Comparison of ENCODE assay signal across 8 cellular contexts in genomic region chr1:61453111-61453961, GRCh38.
A peak's percentile ranks its signal among the peaks of the same experiment; 100 is the strongest.
DNase-seq lines count a peak whose midpoint lies in the region; ATAC-seq and TF ChIP-seq lines count a peak whose summit lies in the region.

No MANE protein-coding gene starts in this region.

- H3K9ac ChIP-seq in Karpas-422 (ENCODE audit: low read length), result no peak overlapping the region
- H3K9ac ChIP-seq in neural cell (ENCODE audit: low read length), result no peak overlapping the region

- TF ChIP-seq EP300 in neural cell (conservative IDR thresholded peaks at IDR 0.05; ENCODE audit: poor library complexity, severe bottlenecking), result no peak

- peaks cover 0 to 1% of the 10 kb centered on the region in 2 donors for H3K36me3 Mint-ChIP-seq in activated T-cell treated with anti-CD3 and anti-CD28 coated beads, Interleukin-2, amount 50 U/mL, for 72 hours (ENCODE audit: insufficient read depth in 2 of 2)

- H3K4me1 ChIP-seq in Karpas-422 (ENCODE audit: low read length) (peaks cover 32% of the 10 kb centered on the region), Peyer's patch (peaks cover 0 to 37% (median 3%) of the 10 kb centered on the region in 4 donors)

- peak overlapping the region; percentile 13 for H3K27ac Mint-ChIP-seq in activated T-cell treated with anti-CD3 and anti-CD28 coated beads, Interleukin-2, amount 50 U/mL, for 72 hours

- H4K20me1 ChIP-seq in Karpas-422 (ENCODE audit: insufficient read depth, low read depth, low read length), result no peaks in the 10 kb centered on the region
- no peaks in the 10 kb centered on the region for H4K20me1 ChIP-seq in neural cell (ENCODE audit: insufficient read depth)

- TF ChIP-seq POLR2A in Peyer's patch (IDR thresholded peaks at IDR 0.05), result no peak

- H3K4me2 ChIP-seq in Karpas-422 (ENCODE audit: low read depth, low read length, poor library complexity, severe bottlenecking), result peak overlapping the region; percentile 37
- H3K4me2 ChIP-seq in neural cell (ENCODE audit: low read length), result no peak overlapping the region

- ATAC-seq in GM21576 (IDR thresholded peaks at IDR 0.05; ENCODE audit: unreplicated experiment), result peak; percentile 87
- ATAC-seq in activated T-cell treated with anti-CD3 and anti-CD28 coated beads, Interleukin-2, amount 50 U/mL, for 72 hours (replicated peaks in 1 of 2), result peak; percentile 90
- peak; percentile 88 for ATAC-seq in stimulated activated naive CD8-positive, alpha-beta T cell treated with anti-CD3 and anti-CD28 coated beads, Interleukin-15, Interleukin-2, amounts not matched to agents 100 U/mL and 50 U/mL, for 24 hours

- H3K9me3 ChIP-seq in Karpas-422 (ENCODE audit: low read length) (no peaks in the 10 kb centered on the region), Peyer's patch (no peaks in the 10 kb centered on the region), neural cell (ENCODE audit: low read length) (no peaks in the 10 kb centered on the region)

- H3K79me2 ChIP-seq in Karpas-422 (ENCODE audit: low read length), result no peaks in the 10 kb centered on the region
- H3K79me2 ChIP-seq in neural cell (replicated peaks; ENCODE audit: insufficient read depth, low read length), result no peaks in the 10 kb centered on the region

- H3K9me2 ChIP-seq in Karpas-422 (replicated peaks; ENCODE audit: insufficient read depth, low read length) (no peaks in the 10 kb centered on the region), neural cell (ENCODE audit: insufficient read depth, low read length) (no peaks in the 10 kb centered on the region)

- H3K27me3 ChIP-seq in Karpas-422 (ENCODE audit: low read length), result no peaks in the 10 kb centered on the region
- no peaks in the 10 kb centered on the region for H3K27me3 ChIP-seq in Peyer's patch
- peaks cover 20% of the 10 kb centered on the region for H3K27me3 ChIP-seq in neural cell (ENCODE audit: insufficient read depth, low read depth, low read length)

- peak; percentile 32 for DNase-seq in COR-L47 (lab: John Stamatoyannopoulos, UW)
- peak; percentile 90 for DNase-seq in Karpas-422
- DNase-seq in Peyer's patch, result peak; percentile 49 to 91 (median 67)
- DNase-seq in activated T-cell treated with anti-CD3 and anti-CD28 coated beads, Interleukin-2, amount 50 U/mL, for 72 hours, result peak; percentile 72
- DNase-seq in fibroblast of peridontal ligament (ENCODE audit: extremely low read depth), result peak; percentile 92
- peak; percentile 67 for DNase-seq in stimulated activated naive CD8-positive, alpha-beta T cell treated with anti-CD3 and anti-CD28 coated beads, Interleukin-15, Interleukin-2, amounts not matched to agents 100 U/mL and 50 U/mL, for 24 hours

- H3F3A ChIP-seq in neural cell (ENCODE audit: insufficient read depth, low read length, poor library complexity, severe bottlenecking), result no peaks in the 10 kb centered on the region

- no peaks in the 10 kb centered on the region for H3K36me3 ChIP-seq in Karpas-422 (ENCODE audit: insufficient read depth, low read length)
- H3K36me3 ChIP-seq in Peyer's patch, result peaks cover 0 to 8% (median 0%) of the 10 kb centered on the region in 3 donors
- H3K36me3 ChIP-seq in neural cell (ENCODE audit: insufficient read depth, low read length), result no peaks in the 10 kb centered on the region

- H3K4me1 Mint-ChIP-seq in activated T-cell treated with anti-CD3 and anti-CD28 coated beads, Interleukin-2, amount 50 U/mL, for 72 hours (ENCODE audit: low read depth), result peaks cover 10% of the 10 kb centered on the region

- H2AFZ ChIP-seq in Karpas-422 (ENCODE audit: low read length), result no peak overlapping the region
- H2AFZ ChIP-seq in neural cell (ENCODE audit: low read depth, low read length), result no peak overlapping the region

- H3K27ac ChIP-seq in Karpas-422 (ENCODE audit: low read length), result peak overlapping the region; percentile 26; the same call in 1 of the 2 replicates
- H3K27ac ChIP-seq in Peyer's patch, result peak overlapping the region in 3 of 4 donors; percentile 14 to 70 (median 36)
- no peak overlapping the region for H3K27ac ChIP-seq in neural cell (ENCODE audit: low read length)

- no peaks in the 10 kb centered on the region for H3K9me3 Mint-ChIP-seq in activated T-cell treated with anti-CD3 and anti-CD28 coated beads, Interleukin-2, amount 50 U/mL, for 72 hours

- H3K4me3 Mint-ChIP-seq in activated T-cell treated with anti-CD3 and anti-CD28 coated beads, Interleukin-2, amount 50 U/mL, for 72 hours, result peak overlapping the region; percentile 57 to 67

- H3K4me3 ChIP-seq in Karpas-422 (ENCODE audit: low read length), result no peak overlapping the region
- no peak overlapping the region for H3K4me3 ChIP-seq in Peyer's patch
- no peak overlapping the region for H3K4me3 ChIP-seq in neural cell (ENCODE audit: low read length)

- TF ChIP-seq CTCF in Peyer's patch (IDR thresholded peaks at IDR 0.05) (peak in 5 of 6 experiments; percentile 38 to 77 (median 67)), neural cell (IDR thresholded peaks at IDR 0.05; ENCODE audit: poor library complexity, severe bottlenecking) (peak; percentile 74)

- H3K27me3 Mint-ChIP-seq in activated T-cell treated with anti-CD3 and anti-CD28 coated beads, Interleukin-2, amount 50 U/mL, for 72 hours (ENCODE audit: low read depth), result no peaks in the 10 kb centered on the region

- TF ChIP-seq RAD21 in neural cell (conservative IDR thresholded peaks at IDR 0.05), result peak; percentile 72

TF ChIP-seq in neural cell, 6 proteins besides CTCF, POLR2A, EP300 and RAD21:
- TF ChIP-seq TAF1 (IDR thresholded peaks at IDR 0.05; ENCODE audit: low read depth) (no peak), SMC3 (conservative IDR thresholded peaks at IDR 0.05; ENCODE audit: poor library complexity) (peak; percentile 76)

Comparison
In these comparisons a context has a peak if more than half of its experiments do, and no peak if none do; other contexts are left out.
1. DNase-seq: peak in every context shown above with its lines; median percentile 92 in fibroblast of peridontal ligament; 90 in Karpas-422; 72 in activated T-cell treated with anti-CD3 and anti-CD28 coated beads, Interleukin-2, amount 50 U/mL, for 72 hours; 67 in Peyer's patch; 67 in stimulated activated naive CD8-positive, alpha-beta T cell treated with anti-CD3 and anti-CD28 coated beads, Interleukin-15, Interleukin-2, amounts not matched to agents 100 U/mL and 50 U/mL, for 24 hours; 32 in COR-L47.